ENCODE assay signal across 39 cellular contexts in the genomic region with DNA sequence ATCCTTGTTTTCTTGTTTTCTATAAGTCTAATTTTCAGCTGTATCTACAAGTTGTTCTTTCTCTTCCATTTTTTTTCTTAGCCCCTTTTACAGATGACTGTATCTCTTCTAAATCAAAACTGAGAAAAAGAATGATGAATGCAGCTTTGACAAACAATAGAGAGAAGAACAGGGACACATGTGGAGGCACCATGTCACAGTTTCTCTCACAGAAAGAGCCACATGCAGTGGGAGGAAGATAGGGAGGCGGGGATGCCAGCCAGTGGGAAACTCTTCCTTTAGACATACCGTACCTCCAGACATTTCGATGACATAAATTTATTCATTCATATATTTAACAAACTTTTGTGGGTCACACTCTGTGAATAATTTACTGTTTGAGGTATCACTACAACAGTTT.
"Had no signal": no experiment of that assay in that cellular context is flagged by ENCODE, and none has a peak within 500 bp of the region (broad histone marks: within the 10 kb centered on the region; RNA-seq: fewer than 3 reads in every experiment).

No MANE protein-coding gene starts in this region.

- H3K4me3 ChIP-seq: adrenal gland, ascending aorta, body of pancreas, breast epithelium, cardiac muscle cell had no signal

- ATAC-seq: activated naive CD8-positive, alpha-beta T cell treated with anti-CD3 and anti-CD28 coated beads, Interleukin-2, amount 50 U/mL, for 24 hours; body of pancreas had no signal

- H3K4me1 Mint-ChIP-seq: activated naive CD4-positive, alpha-beta T cell treated with anti-CD3 and anti-CD28 coated beads, Interleukin-2, amount 10 ng/mL, durations not matched to agents 7 days and 5 days had no signal

- H3K36me3 ChIP-seq: adrenal gland, ascending aorta, brain microvascular endothelial cell, breast epithelium, cardiac muscle cell had no signal

- H3K9me3 ChIP-seq: adrenal gland, ascending aorta, body of pancreas, breast epithelium had no signal

- H3K4me1 ChIP-seq: ascending aorta, breast epithelium had no signal

- H3K27ac Mint-ChIP-seq: activated naive CD4-positive, alpha-beta T cell treated with anti-CD3 and anti-CD28 coated beads for 36 hours; activated naive CD4-positive, alpha-beta T cell treated with anti-CD3 and anti-CD28 coated beads, Interleukin-2, amount 10 ng/mL, durations not matched to agents 7 days and 5 days; activated naive CD4-positive, alpha-beta T cell treated with anti-CD3 and anti-CD28 coated beads, Interleukin-2, amount 50 U/mL, for 24 hours; activated naive CD4-positive, alpha-beta T cell treated with anti-CD3 and anti-CD28 coated beads, Interleukin-2, amount 50 U/mL, for 72 hours; activated naive CD8-positive, alpha-beta T cell; activated naive CD8-positive, alpha-beta T cell treated with anti-CD3 and anti-CD28 coated beads for 36 hours; activated naive CD8-positive, alpha-beta T cell treated with anti-CD3 and anti-CD28 coated beads, Interleukin-2, amount 10 ng/mL, durations not matched to agents 7 days and 5 days; activated naive CD8-positive, alpha-beta T cell treated with anti-CD3 and anti-CD28 coated beads, Interleukin-2, amount 50 U/mL, for 24 hours; activated T-cell treated with anti-CD3 and anti-CD28 coated beads, Interleukin-2, amount 50 U/mL, for 24 hours; activated T-cell treated with anti-CD3 and anti-CD28 coated beads, Interleukin-2, amount 50 U/mL, for 72 hours; activated T-helper 1 cell treated with anti-CD3 and anti-CD28 coated beads, Interleukin-12 subunit alpha, Interleukin-12 subunit beta, Interleukin-2, Interleukin-4 antibody, amounts not matched to agents 30 ng/mL and 10 ng/mL and 1 ng/mL, durations not matched to agents 14 hours and 24 hours and 36 hours; activated T-helper 2 cell treated with anti-CD3 and anti-CD28 coated beads, Interferon-gamma antibody, Interleukin-2, Interleukin-4, amounts not matched to agents 10 μg/mL and 5 μg/mL and 100 μg/mL, durations not matched to agents 14 hours and 24 hours and 36 hours; brain had no signal

- H3K9me3 Mint-ChIP-seq: activated naive CD4-positive, alpha-beta T cell treated with anti-CD3 and anti-CD28 coated beads for 36 hours; activated naive CD4-positive, alpha-beta T cell treated with anti-CD3 and anti-CD28 coated beads, Interleukin-2, amount 10 ng/mL, durations not matched to agents 7 days and 5 days; activated naive CD4-positive, alpha-beta T cell treated with anti-CD3 and anti-CD28 coated beads, Interleukin-2, amount 50 U/mL, for 24 hours; activated naive CD4-positive, alpha-beta T cell treated with anti-CD3 and anti-CD28 coated beads, Interleukin-2, amount 50 U/mL, for 72 hours; activated naive CD8-positive, alpha-beta T cell treated with anti-CD3 and anti-CD28 coated beads for 36 hours; activated naive CD8-positive, alpha-beta T cell treated with anti-CD3 and anti-CD28 coated beads, Interleukin-2, amount 10 ng/mL, durations not matched to agents 7 days and 5 days; activated naive CD8-positive, alpha-beta T cell treated with anti-CD3 and anti-CD28 coated beads, Interleukin-2, amount 50 U/mL, for 24 hours; activated T-cell treated with anti-CD3 and anti-CD28 coated beads, Interleukin-2, amount 50 U/mL, for 24 hours; activated T-cell treated with anti-CD3 and anti-CD28 coated beads, Interleukin-2, amount 50 U/mL, for 4 hours; activated T-cell treated with anti-CD3 and anti-CD28 coated beads, Interleukin-2, amount 50 U/mL, for 72 hours; activated T-helper 1 cell treated with anti-CD3 and anti-CD28 coated beads, Interleukin-12 subunit alpha, Interleukin-12 subunit beta, Interleukin-2, Interleukin-4 antibody, amounts not matched to agents 30 ng/mL and 10 ng/mL and 1 ng/mL, durations not matched to agents 14 hours and 24 hours and 36 hours; activated T-helper 2 cell treated with anti-CD3 and anti-CD28 coated beads, Interferon-gamma antibody, Interleukin-2, Interleukin-4, amounts not matched to agents 10 μg/mL and 5 μg/mL and 100 μg/mL, durations not matched to agents 14 hours and 24 hours and 36 hours; brain; central memory CD8-positive, alpha-beta T cell had no signal

- H3K27ac ChIP-seq: adrenal gland, ascending aorta, body of pancreas, brain microvascular endothelial cell, breast epithelium, cardiac muscle cell had no signal

- FAIRE-seq: astrocyte, bronchial epithelial cell had no signal

- H3K36me3 Mint-ChIP-seq: activated naive CD4-positive, alpha-beta T cell treated with anti-CD3 and anti-CD28 coated beads, Interleukin-2, amount 50 U/mL, for 72 hours had no signal

- H3K27me3 Mint-ChIP-seq: activated naive CD4-positive, alpha-beta T cell treated with anti-CD3 and anti-CD28 coated beads, Interleukin-2, amount 10 ng/mL, durations not matched to agents 7 days and 5 days; activated naive CD4-positive, alpha-beta T cell treated with anti-CD3 and anti-CD28 coated beads, Interleukin-2, amount 50 U/mL, for 24 hours; activated naive CD8-positive, alpha-beta T cell; activated naive CD8-positive, alpha-beta T cell treated with anti-CD3 and anti-CD28 coated beads for 36 hours; activated naive CD8-positive, alpha-beta T cell treated with anti-CD3 and anti-CD28 coated beads, Interleukin-2, amount 10 ng/mL, durations not matched to agents 7 days and 5 days; activated naive CD8-positive, alpha-beta T cell treated with anti-CD3 and anti-CD28 coated beads, Interleukin-2, amount 50 U/mL, for 24 hours; activated T-cell treated with anti-CD3 and anti-CD28 coated beads, Interleukin-2, amount 50 U/mL, for 24 hours; brain; central memory CD8-positive, alpha-beta T cell had no signal

- DNase-seq: activated effector memory CD4-positive, alpha-beta T cell treated with anti-CD3 and anti-CD28 coated beads, Interleukin-2, amount 50 U/mL, for 16 hours; activated effector memory CD4-positive, alpha-beta T cell treated with Interleukin-2 at 50 U/mL for 16 hours; activated gamma-delta T cell; activated gamma-delta T cell treated with Interleukin-2 at 50 U/mL for 16 hours; activated naive CD4-positive, alpha-beta T cell; activated naive CD4-positive, alpha-beta T cell treated with anti-CD3 and anti-CD28 coated beads for 36 hours; activated naive CD4-positive, alpha-beta T cell treated with anti-CD3 and anti-CD28 coated beads, Interleukin-2, amount 10 ng/mL, durations not matched to agents 7 days and 5 days; activated naive CD4-positive, alpha-beta T cell treated with anti-CD3 and anti-CD28 coated beads, Interleukin-2, amount 50 U/mL, for 16 hours; activated naive CD4-positive, alpha-beta T cell treated with Interleukin-2 at 50 U/mL for 16 hours; activated naive CD8-positive, alpha-beta T cell treated with anti-CD3 and anti-CD28 coated beads for 36 hours; activated naive CD8-positive, alpha-beta T cell treated with anti-CD3 and anti-CD28 coated beads, Interleukin-2, amount 10 ng/mL, durations not matched to agents 7 days and 5 days; activated naive CD8-positive, alpha-beta T cell treated with anti-CD3 and anti-CD28 coated beads, Interleukin-2, amount 50 U/mL, for 24 hours; activated T-cell treated with anti-CD3 and anti-CD28 coated beads for 4 hours; activated T-cell treated with anti-CD3 and anti-CD28 coated beads, Interleukin-2, amount 50 U/mL, for 1 hour; activated T-cell treated with anti-CD3 and anti-CD28 coated beads, Interleukin-2, amount 50 U/mL, for 24 hours; activated T-cell treated with anti-CD3 and anti-CD28 coated beads, Interleukin-2, amount 50 U/mL, for 4 hours; activated T-cell treated with anti-CD3 and anti-CD28 coated beads, Interleukin-2, amount 50 U/mL, for 48 hours; activated T-cell treated with anti-CD3 and anti-CD28 coated beads, Interleukin-2, amount 50 U/mL, for 72 hours; adrenal gland; amniotic stem cell; amygdala; anterior cingulate cortex; aorta; body of pancreas; brain microvascular endothelial cell; central memory CD4-positive, alpha-beta T cell; cerebellar nuclear complex had no signal

- H3K27me3 ChIP-seq: adrenal gland, ascending aorta, body of pancreas, brain microvascular endothelial cell, breast epithelium, cardiac muscle cell had no signal

- H3K4me3 Mint-ChIP-seq: activated naive CD4-positive, alpha-beta T cell treated with anti-CD3 and anti-CD28 coated beads for 36 hours; activated naive CD4-positive, alpha-beta T cell treated with anti-CD3 and anti-CD28 coated beads, Interleukin-2, amount 10 ng/mL, durations not matched to agents 7 days and 5 days; activated naive CD4-positive, alpha-beta T cell treated with anti-CD3 and anti-CD28 coated beads, Interleukin-2, amount 50 U/mL, for 24 hours; activated naive CD8-positive, alpha-beta T cell; activated naive CD8-positive, alpha-beta T cell treated with anti-CD3 and anti-CD28 coated beads for 36 hours; activated naive CD8-positive, alpha-beta T cell treated with anti-CD3 and anti-CD28 coated beads, Interleukin-2, amount 10 ng/mL, durations not matched to agents 7 days and 5 days; activated naive CD8-positive, alpha-beta T cell treated with anti-CD3 and anti-CD28 coated beads, Interleukin-2, amount 50 U/mL, for 24 hours; activated T-cell treated with anti-CD3 and anti-CD28 coated beads, Interleukin-2, amount 50 U/mL, for 24 hours; activated T-cell treated with anti-CD3 and anti-CD28 coated beads, Interleukin-2, amount 50 U/mL, for 4 hours; activated T-cell treated with anti-CD3 and anti-CD28 coated beads, Interleukin-2, amount 50 U/mL, for 72 hours; activated T-helper 1 cell treated with anti-CD3 and anti-CD28 coated beads, Interleukin-12 subunit alpha, Interleukin-12 subunit beta, Interleukin-2, Interleukin-4 antibody, amounts not matched to agents 30 ng/mL and 10 ng/mL and 1 ng/mL, durations not matched to agents 14 hours and 24 hours and 36 hours; brain; central memory CD8-positive, alpha-beta T cell had no signal
